In the genomic region with DNA sequence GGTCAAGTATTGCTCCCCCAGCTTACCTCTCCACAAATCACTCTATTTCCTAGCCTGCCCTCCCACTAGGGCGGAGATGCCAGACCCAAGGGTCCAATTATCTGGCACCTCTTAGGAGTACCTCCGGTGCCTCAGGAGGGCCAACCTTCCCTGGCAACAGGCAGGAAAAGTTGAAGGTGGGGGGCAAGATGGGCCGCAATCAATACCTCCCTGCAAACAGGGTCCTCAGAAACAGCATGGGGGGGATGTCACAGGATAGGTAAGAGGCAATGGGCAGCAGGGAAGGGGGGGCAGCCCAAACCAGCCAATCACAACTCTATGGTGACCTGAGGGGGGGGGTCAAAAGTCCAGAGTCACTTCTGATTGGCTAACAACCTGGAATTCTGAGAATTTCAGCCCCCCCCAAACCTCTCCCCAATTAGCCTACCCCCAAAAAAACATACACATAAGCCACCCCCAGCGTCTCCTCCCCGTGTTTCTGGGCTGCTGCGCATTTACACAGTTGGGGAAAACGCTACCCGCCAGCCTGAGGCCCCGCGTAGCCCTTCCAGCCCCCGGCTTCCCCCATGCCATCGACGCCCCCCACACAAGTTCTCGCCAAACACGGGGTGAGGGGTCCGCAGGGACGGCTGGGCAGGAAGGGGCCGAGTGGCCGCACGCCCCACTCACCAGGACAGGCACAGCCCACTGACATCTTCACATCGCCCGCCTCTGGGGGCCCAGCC, we compare ENCODE assay signal across 8 cellular contexts. TPM values are rescaled to one million over a fixed set of nuclear protein-coding genes. Genes with fewer than 3 reads are reported as not detected.
DNase-seq lines count a peak whose midpoint lies in the region; ATAC-seq, FAIRE-seq and TF ChIP-seq lines count a peak whose summit lies in the region.

No MANE protein-coding gene starts in this region.

- H3K4me2 ChIP-seq in KMS-11, result peak overlapping the region; percentile 79; the same call in 1 of the 2 replicates

- no peaks in the 10 kb centered on the region for H3K36me3 ChIP-seq in KMS-11 (ENCODE audit: insufficient read depth)

- no peak overlapping the region for H3K4me3 ChIP-seq in KMS-11 (IDR thresholded peaks at IDR 0.05; ENCODE audit: insufficient read depth, low read depth, low read length)

- peak overlapping the region; percentile 96 for H3K27ac Mint-ChIP-seq in WTC11
- peak overlapping the region; percentile 91 for H3K27ac Mint-ChIP-seq in dendritic cell treated with granulocyte-macrophage colony-stimulating factor and Interleukin-4, amounts not matched to agents 40 ng/mL and 50 ng/mL, for 4 days

- no peaks in the 10 kb centered on the region for H4K20me1 ChIP-seq in KMS-11 (ENCODE audit: insufficient read depth)

- DNase-seq in WTC11 (ENCODE audit: low spot score) (peak; percentile 61), COR-L47 (lab: John Stamatoyannopoulos, UW) (no peak), NCI-H1105 treated with DMSO at 0.1 percent for 48 hours (lab: John Stamatoyannopoulos, UW) (no peak)
- DNase-seq in stimulated activated CD4-positive, alpha-beta T cell treated with anti-CD3 and anti-CD28 coated beads, Interleukin-2, amount 100 ng/mL, for 48 hours, result peak; percentile 41 to 42

- H3K27me3 ChIP-seq in KMS-11 (ENCODE audit: insufficient read depth, low read depth) (no peaks in the 10 kb centered on the region), layer of hippocampus (ENCODE audit: control insufficient read depth, insufficient read depth, low read length) (no peaks in the 10 kb centered on the region)

- no peaks in the 10 kb centered on the region for H3K27me3 Mint-ChIP-seq in WTC11 (ENCODE audit: low read depth)
- no peaks in the 10 kb centered on the region for H3K27me3 Mint-ChIP-seq in dendritic cell treated with granulocyte-macrophage colony-stimulating factor and Interleukin-4, amounts not matched to agents 40 ng/mL and 50 ng/mL, for 4 days

- peaks cover 67% of the 10 kb centered on the region for H3K4me1 Mint-ChIP-seq in WTC11
- peaks cover 68% of the 10 kb centered on the region for H3K4me1 Mint-ChIP-seq in dendritic cell treated with granulocyte-macrophage colony-stimulating factor and Interleukin-4, amounts not matched to agents 40 ng/mL and 50 ng/mL, for 4 days (ENCODE audit: low read depth)

- peak; percentile 92 for FAIRE-seq in G401.6 (lab: Jason Lieb, UNC)

- no peaks in the 10 kb centered on the region for H3K36me3 Mint-ChIP-seq in WTC11
- peaks cover 23% of the 10 kb centered on the region for H3K36me3 Mint-ChIP-seq in dendritic cell treated with granulocyte-macrophage colony-stimulating factor and Interleukin-4, amounts not matched to agents 40 ng/mL and 50 ng/mL, for 4 days (ENCODE audit: low read depth)

- peak overlapping the region; percentile 81 for H3K27ac ChIP-seq in KMS-11
- peak overlapping the region; percentile 99 for H3K27ac ChIP-seq in layer of hippocampus (ENCODE audit: low read depth, low read length)

- peak overlapping the region; percentile 58 for H3K9ac ChIP-seq in KMS-11

- CTCF ChIA-PET in WTC11 (lab: Charles Lee), result interaction anchor here (0.7 to 1.7 kb wide), 9 partner anchors 13 to 312 kb away, joined by 3 to 13 read pairs (median 5); partner anchors contain the start of genes CUEDC2, KCNIP2, NOLC1 and PPRC1

- intact Hi-C loops in dendritic cell treated with granulocyte-macrophage colony-stimulating factor and Interleukin-4, amounts not matched to agents 40 ng/mL and 50 ng/mL, for 4 days (cut with micrococcal nuclease), result loop anchor here (1.0 to 5.0 kb wide), 2 partner anchors 14 to 52 kb away; partner anchors contain the start of genes HPS6 and PPRC1

- TF ChIP-seq CTCF in KMS-11 (conservative IDR thresholded peaks at IDR 0.05; ENCODE audit: low read depth, low read length), result no peak
- TF ChIP-seq CTCF in WTC11 (IDR thresholded peaks at IDR 0.05), result no peak

- peak overlapping the region; percentile 83 for H3K4me3 Mint-ChIP-seq in WTC11
- H3K4me3 Mint-ChIP-seq in dendritic cell treated with granulocyte-macrophage colony-stimulating factor and Interleukin-4, amounts not matched to agents 40 ng/mL and 50 ng/mL, for 4 days, result peak overlapping the region; percentile 96

- ATAC-seq in WTC11, result 0 out of 2 replicates have a peak, but pooled peaks have one; percentile 0

- H3K9me3 Mint-ChIP-seq in WTC11, result no peaks in the 10 kb centered on the region
- no peaks in the 10 kb centered on the region for H3K9me3 Mint-ChIP-seq in dendritic cell treated with granulocyte-macrophage colony-stimulating factor and Interleukin-4, amounts not matched to agents 40 ng/mL and 50 ng/mL, for 4 days

- no peak overlapping the region; the same call in 1 of the 2 replicates for H2AFZ ChIP-seq in KMS-11 (ENCODE audit: low read depth)

- H3K4me1 ChIP-seq in KMS-11 (ENCODE audit: low read depth, poor library complexity, severe bottlenecking), result peaks cover 40% of the 10 kb centered on the region

- peaks cover 45% of the 10 kb centered on the region for H3K79me2 ChIP-seq in KMS-11 (ENCODE audit: insufficient read depth, low read depth)

- POLR2A ChIA-PET in WTC11 (lab: Charles Lee), result no interaction called here

TF ChIP-seq in WTC11, 78 proteins besides CTCF, POLR2A, EP300 and RAD21:
- TF ChIP-seq SP1 (CRISPR knock-in tag; conservative IDR thresholded peaks at IDR 0.05), result 0 out of 2 replicates have a peak, but pooled peaks have one; percentile 27
- TF ChIP-seq ZNF423 (CRISPR knock-in tag; IDR thresholded peaks at IDR 0.05), result 0 out of 2 replicates have a peak, but pooled peaks have one; percentile 5
- no peak for TF ChIP-seq HMGA2 (CRISPR knock-in tag; IDR thresholded peaks at IDR 0.05)
- peak; percentile 38; the same call in 1 of the 2 replicates for TF ChIP-seq FOXP1 (CRISPR knock-in tag; IDR thresholded peaks at IDR 0.05; ENCODE audit: borderline replicate concordance)
- 0 out of 2 replicates have a peak, but pooled peaks have one; percentile 4 for TF ChIP-seq FOXK1 (CRISPR knock-in tag; IDR thresholded peaks at IDR 0.05)
- TF ChIP-seq ZNF416 (CRISPR knock-in tag; IDR thresholded peaks at IDR 0.05), result no peak
- peak; percentile 78 for TF ChIP-seq NFYB (CRISPR knock-in tag; conservative IDR thresholded peaks at IDR 0.05; ENCODE audit: low read depth)

RNA-seq across cellular contexts. Expression of gene LDB1, which starts 0.6 kb away (rescaled TPM):
- total RNA-seq in WTC11 (2021), result 89.1 to 100 TPM (median 94.2 TPM) in 3 replicates

RNA-seq across cellular contexts. Expression of gene PPRC1, which starts 13.3 kb away (rescaled TPM):
- 68.0 to 79.4 TPM (median 69.7 TPM) in 3 replicates for total RNA-seq in WTC11 (2021)

RNA-seq across cellular contexts. Expression of gene NOLC1, which starts 32.6 kb away (rescaled TPM):
- total RNA-seq in WTC11 (2021), result 125 to 165 TPM (median 129 TPM) in 3 replicates

RNA-seq across cellular contexts. Expression of gene HPS6, which starts 54.4 kb away (rescaled TPM):
- total RNA-seq in WTC11 (2021), result 18.7 to 20.6 TPM (median 20.6 TPM) in 3 replicates

Comparison
In these comparisons a context has a peak if more than half of its experiments do, and no peak if none do; other contexts are left out.
1. DNase-seq: peak in WTC11 (single experiment) and stimulated activated CD4-positive, alpha-beta T cell treated with anti-CD3 and anti-CD28 coated beads, Interleukin-2, amount 100 ng/mL, for 48 hours (2 of 2); none in COR-L47 (single experiment) and NCI-H1105 treated with DMSO at 0.1 percent for 48 hours (single experiment).